Comparison of ENCODE assay signal across 3 cellular contexts in the genomic region with DNA sequence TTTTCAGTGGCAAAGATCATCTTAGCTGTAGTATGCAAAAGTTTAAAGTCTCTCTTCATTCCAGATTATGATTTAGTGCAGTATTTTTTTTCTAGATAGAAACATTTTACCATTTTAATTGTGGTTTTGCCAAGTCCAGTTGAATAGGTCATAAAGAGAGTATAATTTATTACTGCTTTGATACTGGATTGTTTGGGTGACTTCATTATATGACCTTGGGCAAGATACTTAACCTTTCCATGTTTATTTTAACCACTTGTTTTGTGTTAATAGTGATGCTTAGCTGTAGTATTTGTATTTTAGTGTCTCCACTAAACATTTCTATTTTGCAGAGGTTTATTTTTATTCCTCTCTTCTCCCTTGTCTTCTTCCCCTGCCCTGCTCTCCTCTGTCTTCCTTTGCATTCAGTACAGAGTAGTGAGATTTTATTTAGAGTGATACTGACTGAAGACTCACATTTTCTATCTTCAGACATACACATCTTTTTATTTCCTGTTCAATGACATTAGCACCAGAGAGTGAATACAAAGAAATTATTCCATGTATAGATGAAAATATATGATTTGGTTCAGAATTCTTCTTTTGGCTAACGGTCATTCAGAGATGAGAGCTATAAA.
TF ChIP-seq lines count a peak whose summit lies in the region.

No MANE protein-coding gene starts in this region.

TF ChIP-seq in SK-N-SH, 30 proteins besides CTCF, POLR2A, EP300 and RAD21 (continued from another document):
- TF ChIP-seq ELF1 (IDR thresholded peaks at IDR 0.05) (no peak), MEF2A (IDR thresholded peaks at IDR 0.05; ENCODE audit: borderline replicate concordance, low read depth) (no peak), GABPA (IDR thresholded peaks at IDR 0.05; ENCODE audit: low read depth) (no peak), TAF1 (IDR thresholded peaks at IDR 0.05; ENCODE audit: borderline replicate concordance, low read depth, low read length) (no peak), MXI1 (IDR thresholded peaks at IDR 0.05; ENCODE audit: low read depth, low read length) (no peak), GATA2 (CRISPR knock-in tag; IDR thresholded peaks at IDR 0.05) (no peak), RCOR1 (IDR thresholded peaks at IDR 0.05; ENCODE audit: low read length) (no peak)
- TF ChIP-seq, protein P1, sequence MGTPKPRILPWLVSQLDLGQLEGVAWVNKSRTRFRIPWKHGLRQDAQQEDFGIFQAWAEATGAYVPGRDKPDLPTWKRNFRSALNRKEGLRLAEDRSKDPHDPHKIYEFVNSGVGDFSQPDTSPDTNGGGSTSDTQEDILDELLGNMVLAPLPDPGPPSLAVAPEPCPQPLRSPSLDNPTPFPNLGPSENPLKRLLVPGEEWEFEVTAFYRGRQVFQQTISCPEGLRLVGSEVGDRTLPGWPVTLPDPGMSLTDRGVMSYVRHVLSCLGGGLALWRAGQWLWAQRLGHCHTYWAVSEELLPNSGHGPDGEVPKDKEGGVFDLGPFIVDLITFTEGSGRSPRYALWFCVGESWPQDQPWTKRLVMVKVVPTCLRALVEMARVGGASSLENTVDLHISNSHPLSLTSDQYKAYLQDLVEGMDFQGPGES (IDR thresholded peaks at IDR 0.05; ENCODE audit: low read depth, low read length), result no peak
- TF ChIP-seq, protein P2, sequence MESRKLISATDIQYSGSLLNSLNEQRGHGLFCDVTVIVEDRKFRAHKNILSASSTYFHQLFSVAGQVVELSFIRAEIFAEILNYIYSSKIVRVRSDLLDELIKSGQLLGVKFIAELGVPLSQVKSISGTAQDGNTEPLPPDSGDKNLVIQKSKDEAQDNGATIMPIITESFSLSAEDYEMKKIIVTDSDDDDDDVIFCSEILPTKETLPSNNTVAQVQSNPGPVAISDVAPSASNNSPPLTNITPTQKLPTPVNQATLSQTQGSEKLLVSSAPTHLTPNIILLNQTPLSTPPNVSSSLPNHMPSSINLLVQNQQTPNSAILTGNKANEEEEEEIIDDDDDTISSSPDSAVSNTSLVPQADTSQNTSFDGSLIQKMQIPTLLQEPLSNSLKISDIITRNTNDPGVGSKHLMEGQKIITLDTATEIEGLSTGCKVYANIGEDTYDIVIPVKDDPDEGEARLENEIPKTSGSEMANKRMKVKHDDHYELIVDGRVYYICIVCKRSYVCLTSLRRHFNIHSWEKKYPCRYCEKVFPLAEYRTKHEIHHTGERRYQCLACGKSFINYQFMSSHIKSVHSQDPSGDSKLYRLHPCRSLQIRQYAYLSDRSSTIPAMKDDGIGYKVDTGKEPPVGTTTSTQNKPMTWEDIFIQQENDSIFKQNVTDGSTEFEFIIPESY (IDR thresholded peaks at IDR 0.05; ENCODE audit: borderline replicate concordance, low read depth), result no peak
- TF ChIP-seq, protein P3, sequence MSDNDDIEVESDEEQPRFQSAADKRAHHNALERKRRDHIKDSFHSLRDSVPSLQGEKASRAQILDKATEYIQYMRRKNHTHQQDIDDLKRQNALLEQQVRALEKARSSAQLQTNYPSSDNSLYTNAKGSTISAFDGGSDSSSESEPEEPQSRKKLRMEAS (IDR thresholded peaks at IDR 0.05; ENCODE audit: low read depth), result no peak
- TF ChIP-seq, protein P4, sequence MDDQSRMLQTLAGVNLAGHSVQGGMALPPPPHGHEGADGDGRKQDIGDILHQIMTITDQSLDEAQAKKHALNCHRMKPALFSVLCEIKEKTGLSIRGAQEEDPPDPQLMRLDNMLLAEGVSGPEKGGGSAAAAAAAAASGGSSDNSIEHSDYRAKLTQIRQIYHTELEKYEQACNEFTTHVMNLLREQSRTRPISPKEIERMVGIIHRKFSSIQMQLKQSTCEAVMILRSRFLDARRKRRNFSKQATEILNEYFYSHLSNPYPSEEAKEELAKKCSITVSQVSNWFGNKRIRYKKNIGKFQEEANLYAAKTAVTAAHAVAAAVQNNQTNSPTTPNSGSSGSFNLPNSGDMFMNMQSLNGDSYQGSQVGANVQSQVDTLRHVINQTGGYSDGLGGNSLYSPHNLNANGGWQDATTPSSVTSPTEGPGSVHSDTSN (IDR thresholded peaks at IDR 0.05), result no peak
- TF ChIP-seq, protein P5, sequence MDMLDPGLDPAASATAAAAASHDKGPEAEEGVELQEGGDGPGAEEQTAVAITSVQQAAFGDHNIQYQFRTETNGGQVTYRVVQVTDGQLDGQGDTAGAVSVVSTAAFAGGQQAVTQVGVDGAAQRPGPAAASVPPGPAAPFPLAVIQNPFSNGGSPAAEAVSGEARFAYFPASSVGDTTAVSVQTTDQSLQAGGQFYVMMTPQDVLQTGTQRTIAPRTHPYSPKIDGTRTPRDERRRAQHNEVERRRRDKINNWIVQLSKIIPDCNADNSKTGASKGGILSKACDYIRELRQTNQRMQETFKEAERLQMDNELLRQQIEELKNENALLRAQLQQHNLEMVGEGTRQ (IDR thresholded peaks at IDR 0.05; ENCODE audit: borderline replicate concordance, low read depth, low read length), result no peak
TF ChIP-seq in SK-N-SH: peak in this region for 0.

TF ChIP-seq in SK-N-SH treated with all-trans-retinoic acid at 6 μM for 48 hours, 23 proteins besides CTCF, POLR2A, EP300 and RAD21 (continued from another document):
- TF ChIP-seq SNAI2 (CRISPR knock-in tag; IDR thresholded peaks at IDR 0.05), result no peak
- TF ChIP-seq, protein P6, sequence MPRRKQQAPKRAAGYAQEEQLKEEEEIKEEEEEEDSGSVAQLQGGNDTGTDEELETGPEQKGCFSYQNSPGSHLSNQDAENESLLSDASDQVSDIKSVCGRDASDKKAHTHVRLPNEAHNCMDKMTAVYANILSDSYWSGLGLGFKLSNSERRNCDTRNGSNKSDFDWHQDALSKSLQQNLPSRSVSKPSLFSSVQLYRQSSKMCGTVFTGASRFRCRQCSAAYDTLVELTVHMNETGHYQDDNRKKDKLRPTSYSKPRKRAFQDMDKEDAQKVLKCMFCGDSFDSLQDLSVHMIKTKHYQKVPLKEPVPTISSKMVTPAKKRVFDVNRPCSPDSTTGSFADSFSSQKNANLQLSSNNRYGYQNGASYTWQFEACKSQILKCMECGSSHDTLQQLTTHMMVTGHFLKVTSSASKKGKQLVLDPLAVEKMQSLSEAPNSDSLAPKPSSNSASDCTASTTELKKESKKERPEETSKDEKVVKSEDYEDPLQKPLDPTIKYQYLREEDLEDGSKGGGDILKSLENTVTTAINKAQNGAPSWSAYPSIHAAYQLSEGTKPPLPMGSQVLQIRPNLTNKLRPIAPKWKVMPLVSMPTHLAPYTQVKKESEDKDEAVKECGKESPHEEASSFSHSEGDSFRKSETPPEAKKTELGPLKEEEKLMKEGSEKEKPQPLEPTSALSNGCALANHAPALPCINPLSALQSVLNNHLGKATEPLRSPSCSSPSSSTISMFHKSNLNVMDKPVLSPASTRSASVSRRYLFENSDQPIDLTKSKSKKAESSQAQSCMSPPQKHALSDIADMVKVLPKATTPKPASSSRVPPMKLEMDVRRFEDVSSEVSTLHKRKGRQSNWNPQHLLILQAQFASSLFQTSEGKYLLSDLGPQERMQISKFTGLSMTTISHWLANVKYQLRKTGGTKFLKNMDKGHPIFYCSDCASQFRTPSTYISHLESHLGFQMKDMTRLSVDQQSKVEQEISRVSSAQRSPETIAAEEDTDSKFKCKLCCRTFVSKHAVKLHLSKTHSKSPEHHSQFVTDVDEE (CRISPR knock-in tag; IDR thresholded peaks at IDR 0.05), result no peak
- no peak for TF ChIP-seq ZFP30 (CRISPR knock-in tag; IDR thresholded peaks at IDR 0.05)
- TF ChIP-seq ZNF565 (CRISPR knock-in tag; conservative IDR thresholded peaks at IDR 0.05; ENCODE audit: low read depth), result no peak
- no peak for TF ChIP-seq PPARA (CRISPR knock-in tag; IDR thresholded peaks at IDR 0.05; ENCODE audit: borderline replicate concordance)
- TF ChIP-seq, protein P7, sequence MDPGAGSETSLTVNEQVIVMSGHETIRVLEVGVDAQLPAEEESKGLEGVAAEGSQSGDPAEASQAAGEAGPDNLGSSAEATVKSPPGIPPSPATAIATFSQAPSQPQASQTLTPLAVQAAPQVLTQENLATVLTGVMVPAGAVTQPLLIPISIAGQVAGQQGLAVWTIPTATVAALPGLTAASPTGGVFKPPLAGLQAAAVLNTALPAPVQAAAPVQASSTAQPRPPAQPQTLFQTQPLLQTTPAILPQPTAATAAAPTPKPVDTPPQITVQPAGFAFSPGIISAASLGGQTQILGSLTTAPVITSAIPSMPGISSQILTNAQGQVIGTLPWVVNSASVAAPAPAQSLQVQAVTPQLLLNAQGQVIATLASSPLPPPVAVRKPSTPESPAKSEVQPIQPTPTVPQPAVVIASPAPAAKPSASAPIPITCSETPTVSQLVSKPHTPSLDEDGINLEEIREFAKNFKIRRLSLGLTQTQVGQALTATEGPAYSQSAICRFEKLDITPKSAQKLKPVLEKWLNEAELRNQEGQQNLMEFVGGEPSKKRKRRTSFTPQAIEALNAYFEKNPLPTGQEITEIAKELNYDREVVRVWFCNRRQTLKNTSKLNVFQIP (CRISPR knock-in tag; IDR thresholded peaks at IDR 0.05; ENCODE audit: borderline replicate concordance, low read depth), result no peak
- no peak for TF ChIP-seq ZC3H10 (CRISPR knock-in tag; IDR thresholded peaks at IDR 0.05)
- TF ChIP-seq ZFP3 (CRISPR knock-in tag; IDR thresholded peaks at IDR 0.05), result no peak
- no peak for TF ChIP-seq ZNF70 (CRISPR knock-in tag; IDR thresholded peaks at IDR 0.05)

TF ChIP-seq in endothelial cell of umbilical vein, 7 proteins besides CTCF, POLR2A, EP300 and RAD21:
- TF ChIP-seq MYC (IDR thresholded peaks at IDR 0.05; ENCODE audit: low read depth, low read length), result no peak
- TF ChIP-seq FOS (IDR thresholded peaks at IDR 0.05; ENCODE audit: borderline replicate concordance, insufficient read depth, low read length), result no peak
- TF ChIP-seq, protein P3 (IDR thresholded peaks at IDR 0.05; ENCODE audit: insufficient read depth, insufficient read length), result no peak
- no peak for TF ChIP-seq EZH2 (IDR thresholded peaks at IDR 0.05; ENCODE audit: borderline replicate concordance, low read depth, low read length, severe bottlenecking)
- no peak for TF ChIP-seq JUN (IDR thresholded peaks at IDR 0.05; ENCODE audit: borderline replicate concordance, insufficient read depth, insufficient read length, low read depth)
- TF ChIP-seq GATA2 (IDR thresholded peaks at IDR 0.05; ENCODE audit: insufficient read depth, insufficient read length, low read depth, low read length), result no peak
- TF ChIP-seq POLR2AphosphoS5 (IDR thresholded peaks at IDR 0.05; ENCODE audit: insufficient read depth, low read depth, low read length), result no peak
